In genomic region chr6:151041686-151042085, GRCh38 we compare ENCODE assay signal across 11 cellular contexts.
A peak's percentile ranks its signal among the peaks of the same experiment; 100 is the strongest.
DNase-seq lines count a peak whose midpoint lies in the region; ATAC-seq, FAIRE-seq and TF ChIP-seq lines count a peak whose summit lies in the region.
"Had no signal": no experiment of that assay in that cellular context is flagged by ENCODE, and none has a peak within 500 bp of the region (broad histone marks: within the 10 kb centered on the region; RNA-seq: fewer than 3 reads in every experiment).

No MANE protein-coding gene starts in this region.

- POLR2A ChIA-PET in AG04450 (lab: Yijun Ruan, JAX): interaction anchor here (1.0 kb wide), 1 partner anchor 283 kb away, joined by 3 read pairs; no protein-coding TSS in a partner anchor

- TF ChIP-seq EP300 in sigmoid colon (IDR thresholded peaks at IDR 0.05): no peak

- H3K4me1 ChIP-seq in kidney (ENCODE audit: control insufficient read depth in 1 of 2, insufficient read depth in 1 of 2, low read depth in 1 of 2, low read length in 2 of 2) (peaks cover 10 to 16% of the 10 kb centered on the region in 2 donors), sigmoid colon (peaks cover 0 to 43% (median 33%) of the 10 kb centered on the region in 4 donors)

- H3K27me3 ChIP-seq in AG04450 (ENCODE audit: control insufficient read depth, insufficient read depth, low read length) (no peaks in the 10 kb centered on the region), sigmoid colon (no peaks in the 10 kb centered on the region)

- no peak for TF ChIP-seq POLR2A in sigmoid colon (IDR thresholded peaks at IDR 0.05)

- H3K36me3 ChIP-seq in kidney (ENCODE audit: control insufficient read depth in 1 of 2, insufficient read depth in 2 of 2, low read length in 2 of 2) (no peaks in the 10 kb centered on the region), sigmoid colon (no peaks in the 10 kb centered on the region)

- H3K9me3 ChIP-seq in AG04450 (ENCODE audit: control insufficient read depth, insufficient read depth, low read length): no peaks in the 10 kb centered on the region
- H3K9me3 ChIP-seq in kidney (ENCODE audit: control insufficient read depth in 1 of 2, low read length in 2 of 2): no peaks in the 10 kb centered on the region
- H3K9me3 ChIP-seq in sigmoid colon: no peaks in the 10 kb centered on the region

- WGBS in adipose tissue, 3 donors: 95 to 100% (median 97%) methylated on average over 5 of the region's 5 CpGs
- 89 to 91% methylated on average over 5 of the region's 5 CpGs for WGBS in sigmoid colon, 2 donors

- CTCF ChIA-PET in AG04450 (lab: Charles Lee): interaction anchor here (0.9 to 1.9 kb wide), 4 partner anchors 27 to 293 kb away, joined by 4 to 6 read pairs (median 5); no protein-coding TSS in a partner anchor

- H3K4me3 ChIP-seq in AG04450 (ENCODE audit: low read depth, low read length) (no peak overlapping the region), kidney (ENCODE audit: low read length in 2 of 2) (no peak overlapping the region), sigmoid colon (no peak overlapping the region)
- H3K4me3 ChIP-seq: GM23338 had no signal

- intact Hi-C loops in kidney (cut with DNase I) (no loop called here), sigmoid colon (cut with DNase I) (no loop called here)

- no peak for TF ChIP-seq CTCF in AG04450 (IDR thresholded peaks at IDR 0.05; ENCODE audit: low read depth, low read length)
- no peak for TF ChIP-seq CTCF in kidney (IDR thresholded peaks at IDR 0.05; ENCODE audit: borderline replicate concordance, extremely low read depth, insufficient read depth)
- TF ChIP-seq CTCF in sigmoid colon (IDR thresholded peaks at IDR 0.05): no peak

- ATAC-seq in HG03460 (IDR thresholded peaks at IDR 0.05; ENCODE audit: unreplicated experiment) (no peak), left lobe of liver (no peak)
- ATAC-seq: GM23338 had no signal

- no peak for FAIRE-seq in kidney (lab: Jason Lieb, UNC)

- H3K27ac ChIP-seq in AG04450 (ENCODE audit: low read depth, low read length) (peak overlapping the region; percentile 90), adipose tissue (ENCODE audit: low read depth, low read length) (peak overlapping the region; percentile 55), kidney (ENCODE audit: low read depth in 2 of 2, low read length in 2 of 2) (peak overlapping the region; percentile 71 to 92), sigmoid colon (peak overlapping the region; percentile 68 to 90 (median 80))

- DNase-seq in AG04450 (ENCODE audit: low read depth, low spot score): no peak
- DNase-seq in kidney: no peak
- no peak for DNase-seq in sigmoid colon
- DNase-seq in left lobe of liver (ENCODE audit: low spot score): no peak
- no peak for DNase-seq in activated T-cell treated with anti-CD3 and anti-CD28 coated beads, Interleukin-2, amount 50 U/mL, for 1 hour
- no peak for DNase-seq in A172 (ENCODE audit: low spot score)
- DNase-seq: DND-41; stimulated activated CD4-positive, alpha-beta T cell treated with anti-CD3 and anti-CD28 coated beads, Interleukin-12 subunit alpha, Interleukin-12 subunit beta, amount 100 ng/mL, for 4 hours had no signal

- peak overlapping the region in 1 of 2 donors; percentile 3 for H3K9ac ChIP-seq in kidney (ENCODE audit: low read length in 2 of 2)
